Comparison of ENCODE assay signal across 35 cellular contexts in the genomic region with DNA sequence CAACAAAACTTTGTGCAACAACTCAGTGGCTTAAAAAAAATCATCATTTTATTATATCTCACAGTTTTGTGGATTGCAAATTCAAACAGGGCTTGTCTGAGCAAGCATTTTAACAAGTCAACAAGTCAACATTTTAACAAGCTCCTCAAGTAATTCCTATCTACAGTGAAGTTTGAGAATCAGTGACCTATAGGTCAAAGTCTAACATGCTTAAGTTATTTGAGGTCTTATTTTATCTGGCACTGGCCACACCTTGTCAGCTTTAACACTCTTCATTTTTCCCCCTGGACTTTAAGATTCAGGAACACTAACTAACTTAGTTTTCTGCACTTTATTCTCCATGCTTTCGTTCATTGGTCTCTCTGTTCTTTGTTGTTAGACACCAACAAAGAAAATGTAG.
"Had no signal": no experiment of that assay in that cellular context is flagged by ENCODE, and none has a peak within 500 bp of the region (broad histone marks: within the 10 kb centered on the region; RNA-seq: fewer than 3 reads in every experiment).

No MANE protein-coding gene starts in this region.

- H3K4me1 ChIP-seq: adrenal gland, body of pancreas, breast epithelium had no signal

- H3K9me3 ChIP-seq: adrenal gland, body of pancreas, breast epithelium had no signal

- DNase-seq: activated B cell treated with CpG ODN at 0.5 μM for 24 hours; activated CD4-positive, alpha-beta memory T cell treated with anti-CD3 and anti-CD28 coated beads, Interleukin-2, amount 10 ng/mL, durations not matched to agents 7 days and 5 days; activated CD4-positive, alpha-beta T cell treated with anti-CD3 and anti-CD28 coated beads for 4 hours; activated CD4-positive, alpha-beta T cell treated with anti-CD3 and anti-CD28 coated beads, Interleukin-2, amount 10 ng/mL, durations not matched to agents 7 days and 5 days; activated CD4-positive, alpha-beta T cell treated with anti-CD3 and anti-CD28 coated beads, Interleukin-2, amount 50 U/mL, for 48 hours; activated CD4-positive, CD25-positive, alpha-beta regulatory T cell treated with anti-CD3 and anti-CD28 coated beads, Interleukin-2, amount 50 U/mL, for 72 hours; activated CD8-positive, alpha-beta memory T cell treated with anti-CD3 and anti-CD28 coated beads for 24 hours; activated CD8-positive, alpha-beta memory T cell treated with anti-CD3 and anti-CD28 coated beads, Interleukin-2, amount 10 ng/mL, durations not matched to agents 7 days and 5 days; activated CD8-positive, alpha-beta memory T cell treated with anti-CD3 and anti-CD28 coated beads, Interleukin-2, amount 50 U/mL, for 48 hours; activated CD8-positive, alpha-beta T cell treated with anti-CD3 and anti-CD28 coated beads, Interleukin-2, amount 10 ng/mL, durations not matched to agents 7 days and 5 days; activated effector memory CD4-positive, alpha-beta T cell treated with anti-CD3 and anti-CD28 coated beads, Interleukin-2, amount 50 U/mL, for 16 hours; activated gamma-delta T cell treated with Interleukin-2 at 50 U/mL for 16 hours; activated naive CD4-positive, alpha-beta T cell; activated naive CD4-positive, alpha-beta T cell treated with anti-CD3 and anti-CD28 coated beads for 36 hours; activated naive CD4-positive, alpha-beta T cell treated with anti-CD3 and anti-CD28 coated beads, Interleukin-2, amount 50 U/mL, for 16 hours; activated naive CD8-positive, alpha-beta T cell treated with anti-CD3 and anti-CD28 coated beads for 36 hours; activated T-cell treated with anti-CD3 and anti-CD28 coated beads, Interleukin-2, amount 50 U/mL, for 24 hours; activated T-cell treated with anti-CD3 and anti-CD28 coated beads, Interleukin-2, amount 50 U/mL, for 72 hours; adrenal gland; amniotic stem cell; aorta; body of pancreas; brain microvascular endothelial cell; central memory CD4-positive, alpha-beta T cell; T-helper 1 cell; T-helper 2 cell; T-helper 9 cell had no signal

- H3K27me3 ChIP-seq: adrenal gland, body of pancreas, brain microvascular endothelial cell, breast epithelium had no signal

- H3K27ac ChIP-seq: adrenal gland, body of pancreas, brain microvascular endothelial cell, breast epithelium, VCaP had no signal

- H3K4me3 Mint-ChIP-seq: activated B cell treated with CpG ODN at 0.5 μM for 24 hours; activated CD4-positive, alpha-beta memory T cell treated with anti-CD3 and anti-CD28 coated beads, Interleukin-2, amount 10 ng/mL, durations not matched to agents 7 days and 5 days; activated CD4-positive, alpha-beta T cell treated with anti-CD3 and anti-CD28 coated beads, Interleukin-2, amount 10 ng/mL, durations not matched to agents 7 days and 5 days; activated CD8-positive, alpha-beta memory T cell treated with anti-CD3 and anti-CD28 coated beads, Interleukin-2, amount 10 ng/mL, durations not matched to agents 7 days and 5 days; activated CD8-positive, alpha-beta T cell treated with anti-CD3 and anti-CD28 coated beads, Interleukin-2, amount 10 ng/mL, durations not matched to agents 7 days and 5 days; activated naive CD4-positive, alpha-beta T cell treated with anti-CD3 and anti-CD28 coated beads for 36 hours; activated naive CD8-positive, alpha-beta T cell treated with anti-CD3 and anti-CD28 coated beads for 36 hours; activated T-cell treated with anti-CD3 and anti-CD28 coated beads, Interleukin-2, amount 50 U/mL, for 24 hours; activated T-cell treated with anti-CD3 and anti-CD28 coated beads, Interleukin-2, amount 50 U/mL, for 72 hours; activated T-helper 1 cell treated with anti-CD3 and anti-CD28 coated beads, Interleukin-12 subunit alpha, Interleukin-12 subunit beta, Interleukin-2, Interleukin-4 antibody, amounts not matched to agents 30 ng/mL and 10 ng/mL and 1 ng/mL, durations not matched to agents 14 hours and 24 hours and 36 hours; activated T-helper 17 cell treated with anti-CD3 and anti-CD28 coated beads, Interleukin-2, amount 50 U/mL, for 72 hours; T-helper 1 cell treated with Interleukin-12 subunit alpha and Interleukin-12 subunit beta and Interleukin-4 antibody, amounts not matched to agents 30 μg/mL and 1 μg/mL, for 36 hours; T-helper 2 cell treated with Interferon-gamma antibody and Interleukin-4, amounts not matched to agents 5 μg/mL and 100 μg/mL, for 36 hours had no signal

- H3K4me3 ChIP-seq: adrenal gland, body of pancreas, breast epithelium had no signal

- ATAC-seq: activated CD8-positive, alpha-beta memory T cell treated with anti-CD3 and anti-CD28 coated beads, Interleukin-2, amount 10 ng/mL, durations not matched to agents 7 days and 5 days; activated CD8-positive, alpha-beta T cell treated with anti-CD3 and anti-CD28 coated beads, Interleukin-2, amount 10 ng/mL, durations not matched to agents 7 days and 5 days; activated naive CD4-positive, alpha-beta T cell treated with anti-CD3 and anti-CD28 coated beads, Interleukin-2, amount 50 U/mL, for 72 hours; activated T-cell treated with anti-CD3 and anti-CD28 coated beads, Interleukin-2, amount 50 U/mL, for 72 hours; activated T-helper 17 cell treated with anti-CD3 and anti-CD28 coated beads, Interleukin-2, amount 50 U/mL, for 72 hours; body of pancreas had no signal

- H3K4me1 Mint-ChIP-seq: activated B cell treated with CpG ODN at 0.5 μM for 24 hours; activated CD4-positive, alpha-beta memory T cell treated with anti-CD3 and anti-CD28 coated beads, Interleukin-2, amount 10 ng/mL, durations not matched to agents 7 days and 5 days; activated CD4-positive, alpha-beta T cell treated with anti-CD3 and anti-CD28 coated beads, Interleukin-2, amount 10 ng/mL, durations not matched to agents 7 days and 5 days; activated CD8-positive, alpha-beta memory T cell treated with anti-CD3 and anti-CD28 coated beads, Interleukin-2, amount 10 ng/mL, durations not matched to agents 7 days and 5 days; activated naive CD8-positive, alpha-beta T cell treated with anti-CD3 and anti-CD28 coated beads for 36 hours; activated T-helper 17 cell treated with anti-CD3 and anti-CD28 coated beads, Interleukin-2, amount 50 U/mL, for 72 hours had no signal

- H3K9me3 Mint-ChIP-seq: activated B cell treated with CpG ODN at 0.5 μM for 24 hours; activated CD4-positive, alpha-beta memory T cell treated with anti-CD3 and anti-CD28 coated beads, Interleukin-2, amount 10 ng/mL, durations not matched to agents 7 days and 5 days; activated CD4-positive, alpha-beta T cell treated with anti-CD3 and anti-CD28 coated beads, Interleukin-2, amount 10 ng/mL, durations not matched to agents 7 days and 5 days; activated naive CD4-positive, alpha-beta T cell treated with anti-CD3 and anti-CD28 coated beads for 36 hours; activated naive CD4-positive, alpha-beta T cell treated with anti-CD3 and anti-CD28 coated beads, Interleukin-2, amount 50 U/mL, for 72 hours; activated naive CD8-positive, alpha-beta T cell treated with anti-CD3 and anti-CD28 coated beads for 36 hours; activated T-cell treated with anti-CD3 and anti-CD28 coated beads, Interleukin-2, amount 50 U/mL, for 24 hours; activated T-cell treated with anti-CD3 and anti-CD28 coated beads, Interleukin-2, amount 50 U/mL, for 72 hours; activated T-helper 1 cell treated with anti-CD3 and anti-CD28 coated beads, Interleukin-12 subunit alpha, Interleukin-12 subunit beta, Interleukin-2, Interleukin-4 antibody, amounts not matched to agents 30 ng/mL and 10 ng/mL and 1 ng/mL, durations not matched to agents 14 hours and 24 hours and 36 hours; activated T-helper 17 cell treated with anti-CD3 and anti-CD28 coated beads, Interleukin-2, amount 50 U/mL, for 72 hours; T-helper 1 cell treated with Interleukin-12 subunit alpha and Interleukin-12 subunit beta and Interleukin-4 antibody, amounts not matched to agents 30 μg/mL and 1 μg/mL, for 36 hours; T-helper 2 cell treated with Interferon-gamma antibody and Interleukin-4, amounts not matched to agents 5 μg/mL and 100 μg/mL, for 36 hours had no signal

- H3K36me3 ChIP-seq: adrenal gland, brain microvascular endothelial cell, breast epithelium had no signal

- FAIRE-seq: astrocyte had no signal

- H3K36me3 Mint-ChIP-seq: activated CD8-positive, alpha-beta memory T cell treated with anti-CD3 and anti-CD28 coated beads, Interleukin-2, amount 10 ng/mL, durations not matched to agents 7 days and 5 days; activated naive CD4-positive, alpha-beta T cell treated with anti-CD3 and anti-CD28 coated beads, Interleukin-2, amount 50 U/mL, for 72 hours; activated naive CD8-positive, alpha-beta T cell treated with anti-CD3 and anti-CD28 coated beads for 36 hours had no signal

- H3K27ac Mint-ChIP-seq: activated B cell treated with CpG ODN at 0.5 μM for 24 hours; activated CD4-positive, alpha-beta memory T cell treated with anti-CD3 and anti-CD28 coated beads, Interleukin-2, amount 10 ng/mL, durations not matched to agents 7 days and 5 days; activated CD4-positive, alpha-beta T cell treated with anti-CD3 and anti-CD28 coated beads, Interleukin-2, amount 10 ng/mL, durations not matched to agents 7 days and 5 days; activated CD8-positive, alpha-beta memory T cell treated with anti-CD3 and anti-CD28 coated beads, Interleukin-2, amount 10 ng/mL, durations not matched to agents 7 days and 5 days; activated CD8-positive, alpha-beta T cell treated with anti-CD3 and anti-CD28 coated beads, Interleukin-2, amount 10 ng/mL, durations not matched to agents 7 days and 5 days; activated naive CD4-positive, alpha-beta T cell treated with anti-CD3 and anti-CD28 coated beads for 36 hours; activated naive CD4-positive, alpha-beta T cell treated with anti-CD3 and anti-CD28 coated beads, Interleukin-2, amount 50 U/mL, for 72 hours; activated naive CD8-positive, alpha-beta T cell treated with anti-CD3 and anti-CD28 coated beads for 36 hours; activated T-cell treated with anti-CD3 and anti-CD28 coated beads, Interleukin-2, amount 50 U/mL, for 24 hours; activated T-cell treated with anti-CD3 and anti-CD28 coated beads, Interleukin-2, amount 50 U/mL, for 72 hours; activated T-helper 1 cell treated with anti-CD3 and anti-CD28 coated beads, Interleukin-12 subunit alpha, Interleukin-12 subunit beta, Interleukin-2, Interleukin-4 antibody, amounts not matched to agents 30 ng/mL and 10 ng/mL and 1 ng/mL, durations not matched to agents 14 hours and 24 hours and 36 hours; activated T-helper 17 cell treated with anti-CD3 and anti-CD28 coated beads, Interleukin-2, amount 50 U/mL, for 72 hours; T-helper 1 cell treated with Interleukin-12 subunit alpha and Interleukin-12 subunit beta and Interleukin-4 antibody, amounts not matched to agents 30 μg/mL and 1 μg/mL, for 36 hours; T-helper 2 cell treated with Interferon-gamma antibody and Interleukin-4, amounts not matched to agents 5 μg/mL and 100 μg/mL, for 36 hours had no signal
